ENCODE assay signal across 15 cellular contexts in the genomic region with DNA sequence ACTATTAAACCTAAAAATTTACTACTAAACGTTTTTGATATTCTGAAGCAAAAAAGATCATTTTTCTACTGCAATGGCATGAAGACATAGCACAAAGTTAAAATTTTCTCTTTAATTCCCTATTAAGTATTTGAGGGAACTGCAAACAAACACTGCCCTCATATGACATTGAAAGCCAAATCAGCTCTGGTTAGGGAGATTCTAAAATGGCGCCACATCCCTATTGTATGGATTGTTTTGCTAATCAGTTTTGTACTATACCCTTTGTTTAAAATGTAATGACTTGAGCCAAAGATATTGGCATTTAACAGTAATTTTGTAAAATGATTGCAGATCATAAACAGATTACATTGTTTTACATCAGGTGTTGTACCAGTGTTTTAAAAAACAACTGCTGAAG.
"Had no signal": no experiment of that assay in that cellular context is flagged by ENCODE, and none has a peak within 500 bp of the region (broad histone marks: within the 10 kb centered on the region; RNA-seq: fewer than 3 reads in every experiment).

No MANE protein-coding gene starts in this region.

- FAIRE-seq: kidney had no signal

- H3K27ac ChIP-seq: colonic mucosa, gastrocnemius medialis, left ventricle myocardium inferior, psoas muscle, right lobe of liver, WERI-Rb-1 had no signal

- H3K36me3 Mint-ChIP-seq: activated naive CD4-positive, alpha-beta T cell treated with anti-CD3 and anti-CD28 coated beads, Interleukin-2, amount 10 ng/mL, durations not matched to agents 7 days and 5 days; type B pancreatic cell had no signal

- H3K27ac Mint-ChIP-seq: activated naive CD4-positive, alpha-beta T cell treated with anti-CD3 and anti-CD28 coated beads, Interleukin-2, amount 10 ng/mL, durations not matched to agents 7 days and 5 days; activated T-helper 2 cell treated with anti-CD3 and anti-CD28 coated beads, Interferon-gamma antibody, Interleukin-2, Interleukin-4, amounts not matched to agents 10 μg/mL and 5 μg/mL and 100 μg/mL, durations not matched to agents 14 hours and 24 hours and 36 hours; nephron; type B pancreatic cell had no signal

- H3K36me3 ChIP-seq: colonic mucosa, gastrocnemius medialis, right lobe of liver, WERI-Rb-1 had no signal

- H3K27me3 ChIP-seq: colonic mucosa, gastrocnemius medialis had no signal

- H3K4me3 Mint-ChIP-seq: activated naive CD4-positive, alpha-beta T cell treated with anti-CD3 and anti-CD28 coated beads, Interleukin-2, amount 10 ng/mL, durations not matched to agents 7 days and 5 days; nephron; type B pancreatic cell had no signal

- H3K4me1 Mint-ChIP-seq: nephron had no signal

- H3K9me3 ChIP-seq: colonic mucosa, gastrocnemius medialis, heart right ventricle, left ventricle myocardium inferior, psoas muscle, right lobe of liver had no signal

- H3K4me3 ChIP-seq: colonic mucosa, gastrocnemius medialis, heart right ventricle, left ventricle myocardium inferior, psoas muscle, right lobe of liver had no signal

- DNase-seq: activated CD4-positive, alpha-beta T cell treated with anti-CD3 and anti-CD28 coated beads for 48 hours; activated naive CD4-positive, alpha-beta T cell treated with anti-CD3 and anti-CD28 coated beads, Interleukin-2, amount 10 ng/mL, durations not matched to agents 7 days and 5 days; colonic mucosa; gastrocnemius medialis; heart right ventricle; kidney; left ventricle myocardium inferior; psoas muscle; right lobe of liver; stimulated activated CD4-positive, alpha-beta T cell treated with anti-CD3 and anti-CD28 coated beads, Interleukin-2, amount 100 ng/mL, for 24 hours; stimulated activated naive CD4-positive, alpha-beta T cell treated with Interleukin-2 at 50 U/mL for 16 hours; WERI-Rb-1 had no signal

- H3K27me3 Mint-ChIP-seq: activated naive CD4-positive, alpha-beta T cell treated with anti-CD3 and anti-CD28 coated beads, Interleukin-2, amount 10 ng/mL, durations not matched to agents 7 days and 5 days had no signal

- ATAC-seq: gastrocnemius medialis, heart right ventricle, psoas muscle, right lobe of liver had no signal

- H3K9me3 Mint-ChIP-seq: activated naive CD4-positive, alpha-beta T cell treated with anti-CD3 and anti-CD28 coated beads, Interleukin-2, amount 10 ng/mL, durations not matched to agents 7 days and 5 days; activated T-helper 2 cell treated with anti-CD3 and anti-CD28 coated beads, Interferon-gamma antibody, Interleukin-2, Interleukin-4, amounts not matched to agents 10 μg/mL and 5 μg/mL and 100 μg/mL, durations not matched to agents 14 hours and 24 hours and 36 hours; nephron; type B pancreatic cell had no signal

- H3K4me1 ChIP-seq: colonic mucosa, psoas muscle, right lobe of liver had no signal
